Comparison of ENCODE assay signal across 9 cellular contexts in genomic region chr1:217135569-217135915, GRCh38.
DNase-seq lines count a peak whose midpoint lies in the region; ATAC-seq, FAIRE-seq and TF ChIP-seq lines count a peak whose summit lies in the region.
"Had no signal": no experiment of that assay in that cellular context is flagged by ENCODE, and none has a peak within 500 bp of the region (broad histone marks: within the 10 kb centered on the region; RNA-seq: fewer than 3 reads in every experiment).

No MANE protein-coding gene starts in this region.

- peaks cover 67% of the 10 kb centered on the region for H3K27me3 ChIP-seq in kidney epithelial cell (ENCODE audit: control insufficient read depth, insufficient read depth, low read length)

- peaks cover 10% of the 10 kb centered on the region for H3K9me3 Mint-ChIP-seq in activated CD4-positive, alpha-beta T cell treated with anti-CD3 and anti-CD28 coated beads, Interleukin-2, amount 10 ng/mL, durations not matched to agents 24 days and 14 days
- no peaks in the 10 kb centered on the region for H3K9me3 Mint-ChIP-seq in type B pancreatic cell

- H3K4me3 Mint-ChIP-seq in activated CD4-positive, alpha-beta T cell treated with anti-CD3 and anti-CD28 coated beads, Interleukin-2, amount 10 ng/mL, durations not matched to agents 24 days and 14 days, result no peak overlapping the region
- H3K4me3 Mint-ChIP-seq in type B pancreatic cell, result peak overlapping the region; percentile 91

- H3K36me3 Mint-ChIP-seq in activated CD4-positive, alpha-beta T cell treated with anti-CD3 and anti-CD28 coated beads, Interleukin-2, amount 10 ng/mL, durations not matched to agents 24 days and 14 days (ENCODE audit: low read depth), result peaks cover 3% of the 10 kb centered on the region
- no peaks in the 10 kb centered on the region for H3K36me3 Mint-ChIP-seq in type B pancreatic cell

- no peaks in the 10 kb centered on the region for H3K36me3 ChIP-seq in kidney epithelial cell (ENCODE audit: control insufficient read depth, insufficient read depth, low read length)
- H3K36me3 ChIP-seq: neutrophil had no signal

- TF ChIP-seq POLR2A in H54 (IDR thresholded peaks at IDR 0.05; ENCODE audit: low read depth, low read length), result no peak

- H3K4me3 ChIP-seq in astrocyte of the spinal cord (ENCODE audit: low read depth, low read length) (peak overlapping the region; percentile 39), kidney epithelial cell (ENCODE audit: low read depth, low read length) (peak overlapping the region; percentile 46)

- H3K27ac Mint-ChIP-seq in activated CD4-positive, alpha-beta T cell treated with anti-CD3 and anti-CD28 coated beads, Interleukin-2, amount 10 ng/mL, durations not matched to agents 24 days and 14 days, result peak overlapping the region; percentile 20
- H3K27ac Mint-ChIP-seq in type B pancreatic cell, result no peak overlapping the region

- TF ChIP-seq CTCF in astrocyte of the spinal cord (IDR thresholded peaks at IDR 0.05; ENCODE audit: low read depth, low read length) (no peak), kidney epithelial cell (IDR thresholded peaks at IDR 0.05; ENCODE audit: insufficient read depth, low read length, poor library complexity, severe bottlenecking) (no peak), type B pancreatic cell (conservative IDR thresholded peaks at IDR 0.05) (no peak)

- peaks cover 2% of the 10 kb centered on the region for H3K4me1 Mint-ChIP-seq in activated CD4-positive, alpha-beta T cell treated with anti-CD3 and anti-CD28 coated beads, Interleukin-2, amount 10 ng/mL, durations not matched to agents 24 days and 14 days
- peaks cover 30% of the 10 kb centered on the region for H3K4me1 Mint-ChIP-seq in type B pancreatic cell (ENCODE audit: unreplicated experiment)

- in situ Hi-C loops in astrocyte of the spinal cord (cut with HindIII; ENCODE audit: low sequenced_read_pairs), result no loop called here

- peaks cover 64% of the 10 kb centered on the region for H3K27me3 Mint-ChIP-seq in activated CD4-positive, alpha-beta T cell treated with anti-CD3 and anti-CD28 coated beads, Interleukin-2, amount 10 ng/mL, durations not matched to agents 24 days and 14 days
- H3K27me3 Mint-ChIP-seq in type B pancreatic cell, result peaks cover 97% of the 10 kb centered on the region

- FAIRE-seq in GM19239 (lab: Jason Lieb, UNC) (no peak), H54 (lab: Jason Lieb, UNC) (no peak)

- no peak for ATAC-seq in HG02885 (IDR thresholded peaks at IDR 0.05; ENCODE audit: poor library complexity, unreplicated experiment)

- no peak for DNase-seq in activated CD4-positive, alpha-beta T cell treated with anti-CD3 and anti-CD28 coated beads, Interleukin-2, amount 10 ng/mL, durations not matched to agents 24 days and 14 days
- DNase-seq in activated CD4-positive, alpha-beta T cell treated with anti-CD3 and anti-CD28 coated beads for 1 hour, result no peak
- DNase-seq in astrocyte of the spinal cord (ENCODE audit: low read depth, low spot score) (peak; percentile 10), kidney epithelial cell (ENCODE audit: low read depth) (no peak), type B pancreatic cell (ENCODE audit: extremely low spot score, unreplicated experiment) (peak; percentile 77), GM19239 (ENCODE audit: insufficient read length, low spot score) (no peak), H54 (ENCODE audit: insufficient read length, low spot score) (no peak)

- intact Hi-C loops in activated CD4-positive, alpha-beta T cell treated with anti-CD3 and anti-CD28 coated beads, Interleukin-2, amount 10 ng/mL, durations not matched to agents 24 days and 14 days (cut with micrococcal nuclease), result loop anchor here (5.0 kb wide), 1 partner anchor 1027 kb away; no protein-coding TSS in a partner anchor

Comparison
In these comparisons a context has a peak if more than half of its experiments do, and no peak if none do; other contexts are left out.
1. DNase-seq: peak in astrocyte of the spinal cord (single experiment) and type B pancreatic cell (single experiment); none in activated CD4-positive, alpha-beta T cell treated with anti-CD3 and anti-CD28 coated beads, Interleukin-2, amount 10 ng/mL, durations not matched to agents 24 days and 14 days (single experiment), activated CD4-positive, alpha-beta T cell treated with anti-CD3 and anti-CD28 coated beads for 1 hour (single experiment), kidney epithelial cell (single experiment), GM19239 (single experiment) and H54 (single experiment).